In the genomic region with DNA sequence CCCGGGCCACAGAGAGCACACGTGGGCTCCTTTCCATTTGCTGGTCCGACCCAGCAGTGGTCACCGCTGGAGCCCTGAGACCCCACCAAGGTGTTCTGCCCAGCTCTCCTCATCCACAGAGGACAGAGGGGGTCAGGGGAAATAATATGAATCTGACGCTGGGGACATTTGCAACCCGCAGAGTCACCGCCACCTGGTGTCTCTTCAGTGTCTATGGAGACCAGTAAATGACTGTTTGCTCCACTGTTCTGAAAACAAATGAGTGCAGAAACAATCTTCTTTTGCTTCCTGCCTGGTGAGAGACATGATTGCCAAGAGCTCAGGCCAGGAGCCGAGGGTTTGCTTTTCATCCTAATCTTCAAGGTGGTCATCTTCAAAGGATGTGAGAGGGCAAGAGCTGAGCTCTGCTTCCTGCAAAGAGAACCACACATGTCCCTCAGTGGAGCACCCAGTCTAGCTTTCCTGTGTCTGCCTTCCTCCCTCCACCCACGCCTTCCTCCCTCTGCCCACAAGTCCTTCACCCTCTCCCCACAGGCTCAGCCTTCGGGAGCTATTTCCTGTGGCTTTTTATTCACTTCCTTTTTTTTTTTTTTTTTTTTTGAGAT, we compare ENCODE assay signal across 9 cellular contexts. TPM values are rescaled to one million over a fixed set of nuclear protein-coding genes. Genes with fewer than 3 reads are reported as not detected.
DNase-seq lines count a peak whose midpoint lies in the region; ATAC-seq and TF ChIP-seq lines count a peak whose summit lies in the region.
"Had no signal": no experiment of that assay in that cellular context is flagged by ENCODE, and none has a peak within 500 bp of the region (broad histone marks: within the 10 kb centered on the region; RNA-seq: fewer than 3 reads in every experiment).

No MANE protein-coding gene starts in this region.

- no peaks in the 10 kb centered on the region for H3K27me3 Mint-ChIP-seq in activated CD4-positive, alpha-beta T cell treated with anti-CD3 and anti-CD28 coated beads, Interleukin-2, amount 10 ng/mL, durations not matched to agents 7 days and 5 days

- peaks cover 48% of the 10 kb centered on the region for H3K4me1 Mint-ChIP-seq in activated CD4-positive, alpha-beta T cell treated with anti-CD3 and anti-CD28 coated beads, Interleukin-2, amount 10 ng/mL, durations not matched to agents 7 days and 5 days

- POLR2A ChIA-PET in activated CD4-positive, alpha-beta T cell treated with anti-CD3 and anti-CD28 coated beads, Interleukin-2, amount 10 ng/mL, durations not matched to agents 7 days and 5 days (lab: Charles Lee): interaction anchor here (1.1 kb wide), 2 partner anchors 26 to 89 kb away, joined by 3 read pairs; partner anchors contain the start of gene SLC7A5
- POLR2A ChIA-PET in PC-3 (lab: Charles Lee; ENCODE audit: unreplicated experiment): no interaction called here

- H3K27ac ChIP-seq in fibroblast of lung (ENCODE audit: insufficient read depth, low read length) (no peak overlapping the region), PC-3 (ENCODE audit: low read length) (no peak overlapping the region)

- no peaks in the 10 kb centered on the region for H4K20me1 ChIP-seq in fibroblast of lung (ENCODE audit: control insufficient read depth, extremely low read depth, insufficient read depth, low read length)
- no peaks in the 10 kb centered on the region for H4K20me1 ChIP-seq in PC-3 (ENCODE audit: low read length)

- no peaks in the 10 kb centered on the region for H3K9me2 ChIP-seq in PC-3 (replicated peaks; ENCODE audit: low read length)

- H3F3A ChIP-seq in PC-3 (ENCODE audit: low read length, unreplicated experiment): no peaks in the 10 kb centered on the region

- H3K36me3 ChIP-seq in fibroblast of lung (ENCODE audit: control insufficient read depth, insufficient read depth, low read length) (no peaks in the 10 kb centered on the region), PC-3 (ENCODE audit: low read depth, low read length) (no peaks in the 10 kb centered on the region)
- H3K36me3 ChIP-seq: pancreas had no signal

- peaks cover 9% of the 10 kb centered on the region for H3K36me3 Mint-ChIP-seq in activated CD4-positive, alpha-beta T cell treated with anti-CD3 and anti-CD28 coated beads, Interleukin-2, amount 10 ng/mL, durations not matched to agents 7 days and 5 days (ENCODE audit: low read depth)

- BruUV-seq in PC-3 (replicated peaks; lab: Mats Ljungman, UMichigan): no TSS peak

- peak overlapping the region; percentile 90 for H2AFZ ChIP-seq in fibroblast of lung (ENCODE audit: low read length)
- H2AFZ ChIP-seq in PC-3 (ENCODE audit: low read length): no peak overlapping the region

- TF ChIP-seq CTCF in GM13976 (IDR thresholded peaks at IDR 0.05; ENCODE audit: borderline replicate concordance, control extremely low read depth, extremely low read depth, insufficient read depth, missing control alignments) (no peak), fibroblast of lung (conservative IDR thresholded peaks at IDR 0.05 in 1 of 2, IDR thresholded peaks at IDR 0.05 in 1 of 2; ENCODE audit: low read depth in 1 of 2, low read length in 2 of 2) (no peak), PC-3 (conservative IDR thresholded peaks at IDR 0.05; ENCODE audit: low read depth, low read length) (no peak)

- H3K4me1 ChIP-seq in fibroblast of lung (ENCODE audit: control insufficient read depth, extremely low read depth, insufficient read depth, low read length) (peaks cover 10% of the 10 kb centered on the region), PC-3 (ENCODE audit: insufficient read depth, low read length) (peaks cover 10% of the 10 kb centered on the region)

- H3K27ac Mint-ChIP-seq in activated CD4-positive, alpha-beta T cell treated with anti-CD3 and anti-CD28 coated beads, Interleukin-2, amount 10 ng/mL, durations not matched to agents 7 days and 5 days: peak overlapping the region; percentile 95

- ATAC-seq in HG03460 (IDR thresholded peaks at IDR 0.05; ENCODE audit: unreplicated experiment) (no peak), PC-3 (no peak)

- CTCF ChIA-PET in activated CD4-positive, alpha-beta T cell treated with anti-CD3 and anti-CD28 coated beads, Interleukin-2, amount 10 ng/mL, durations not matched to agents 7 days and 5 days (lab: Charles Lee): interaction anchor here (0.6 to 7.7 kb wide), 17 partner anchors 10 to 385 kb away, joined by 3 to 249 read pairs (median 12); partner anchors contain the start of genes BANP and SLC7A5
- CTCF ChIA-PET in PC-3 (lab: Charles Lee): no interaction called here

- no peaks in the 10 kb centered on the region for H3K79me2 ChIP-seq in fibroblast of lung (ENCODE audit: control insufficient read depth, insufficient read depth, low read length)
- no peaks in the 10 kb centered on the region for H3K79me2 ChIP-seq in PC-3 (ENCODE audit: low read length)

- intact Hi-C loops in PC-3 (cut with micrococcal nuclease): no loop called here

- H3K4me2 ChIP-seq in fibroblast of lung (ENCODE audit: extremely low read depth, insufficient read depth, low read length) (no peak overlapping the region), PC-3 (ENCODE audit: low read length) (no peak overlapping the region)

- in situ Hi-C loops in GM13976 (cut with MboI; ENCODE audit: low sequenced_read_pairs, unreplicated experiment): no loop called here

- no peak overlapping the region for H3K4me3 ChIP-seq in fibroblast of lung (replicated peaks in 1 of 4; ENCODE audit: control extremely low read depth in 1 of 4, insufficient read depth in 1 of 4, low read depth in 3 of 4, low read length in 4 of 4)
- H3K4me3 ChIP-seq in PC-3 (ENCODE audit: low read length): no peak overlapping the region
- H3K4me3 ChIP-seq: pancreas had no signal

- H3K4me3 Mint-ChIP-seq in activated CD4-positive, alpha-beta T cell treated with anti-CD3 and anti-CD28 coated beads, Interleukin-2, amount 10 ng/mL, durations not matched to agents 7 days and 5 days: peak overlapping the region; percentile 60

- peaks cover 2% of the 10 kb centered on the region for H3K9me3 Mint-ChIP-seq in activated CD4-positive, alpha-beta T cell treated with anti-CD3 and anti-CD28 coated beads, Interleukin-2, amount 10 ng/mL, durations not matched to agents 7 days and 5 days

- peak; percentile 69 for DNase-seq in GM13976 (ENCODE audit: low spot score)
- DNase-seq in NCI-H1092 treated with DMSO at 0.1 percent for 48 hours (lab: John Stamatoyannopoulos, UW): peak; percentile 52
- DNase-seq in activated CD4-positive, alpha-beta T cell treated with anti-CD3 and anti-CD28 coated beads, Interleukin-2, amount 10 ng/mL, durations not matched to agents 7 days and 5 days: peak; percentile 58
- DNase-seq in fibroblast of lung (ENCODE audit: low read depth in 2 of 2): peak in 1 of 2 donors; percentile 79
- peak; percentile 45 to 51 (median 46) for DNase-seq in stimulated activated CD4-positive, alpha-beta T cell treated with anti-CD3 and anti-CD28 coated beads, TNF-alpha, amount 100 ng/mL, for 48 hours (ENCODE audit: low read depth in 3 of 3)
- no peak for DNase-seq in PC-3
- DNase-seq in epidermal melanocyte (ENCODE audit: insufficient read length, low spot score): no peak

- H3K9me3 ChIP-seq in fibroblast of lung (ENCODE audit: control insufficient read depth, insufficient read depth, low read depth, low read length): no peaks in the 10 kb centered on the region
- H3K9me3 ChIP-seq in PC-3 (ENCODE audit: low read length): no peaks in the 10 kb centered on the region
- H3K9me3 ChIP-seq: pancreas had no signal

- H3K27me3 ChIP-seq in fibroblast of lung (ENCODE audit: control insufficient read depth, insufficient read depth, low read length) (no peaks in the 10 kb centered on the region), PC-3 (ENCODE audit: low read length) (no peaks in the 10 kb centered on the region)
- H3K27me3 ChIP-seq: pancreas had no signal

- no peak overlapping the region for H3K9ac ChIP-seq in fibroblast of lung (ENCODE audit: insufficient read depth, low read length)
- H3K9ac ChIP-seq in PC-3 (ENCODE audit: low read length): no peak overlapping the region

RNA-seq across cellular contexts. Expression of gene KLHDC4, which starts 14.7 kb away (rescaled TPM):
- 100 to 1,000 TPM in 1 of 2 experiments, 10 to 100 TPM in 1; 83.2 to 102 TPM for total RNA-seq in activated CD4-positive, alpha-beta T cell treated with anti-CD3 and anti-CD28 coated beads, Interleukin-2, amount 10 ng/mL, durations not matched to agents 7 days and 5 days
- total RNA-seq in fibroblast of lung: 17.8 and 18.5 TPM in 2 replicates
- polyA plus RNA-seq in fibroblast of lung: 7.3 and 13.8 TPM in 2 replicates
- 9.1 and 19.0 TPM in 2 replicates for polyA plus RNA-seq in fibroblast of lung (2012)
- 4.7 and 11.3 TPM in 2 replicates for polyA minus RNA-seq in fibroblast of lung (ENCODE audit: low replicate concordance)
- total RNA-seq in PC-3 (2014; rRNA removed): 36.3 and 68.2 TPM in 2 replicates

Comparison
In these comparisons a context has a peak if more than half of its experiments do, and no peak if none do; other contexts are left out.
1. DNase-seq: peak in GM13976 (single experiment), NCI-H1092 treated with DMSO at 0.1 percent for 48 hours (single experiment), activated CD4-positive, alpha-beta T cell treated with anti-CD3 and anti-CD28 coated beads, Interleukin-2, amount 10 ng/mL, durations not matched to agents 7 days and 5 days (single experiment) and stimulated activated CD4-positive, alpha-beta T cell treated with anti-CD3 and anti-CD28 coated beads, TNF-alpha, amount 100 ng/mL, for 48 hours (3 of 3); none in PC-3 (single experiment) and epidermal melanocyte (single experiment).